In the genomic region with DNA sequence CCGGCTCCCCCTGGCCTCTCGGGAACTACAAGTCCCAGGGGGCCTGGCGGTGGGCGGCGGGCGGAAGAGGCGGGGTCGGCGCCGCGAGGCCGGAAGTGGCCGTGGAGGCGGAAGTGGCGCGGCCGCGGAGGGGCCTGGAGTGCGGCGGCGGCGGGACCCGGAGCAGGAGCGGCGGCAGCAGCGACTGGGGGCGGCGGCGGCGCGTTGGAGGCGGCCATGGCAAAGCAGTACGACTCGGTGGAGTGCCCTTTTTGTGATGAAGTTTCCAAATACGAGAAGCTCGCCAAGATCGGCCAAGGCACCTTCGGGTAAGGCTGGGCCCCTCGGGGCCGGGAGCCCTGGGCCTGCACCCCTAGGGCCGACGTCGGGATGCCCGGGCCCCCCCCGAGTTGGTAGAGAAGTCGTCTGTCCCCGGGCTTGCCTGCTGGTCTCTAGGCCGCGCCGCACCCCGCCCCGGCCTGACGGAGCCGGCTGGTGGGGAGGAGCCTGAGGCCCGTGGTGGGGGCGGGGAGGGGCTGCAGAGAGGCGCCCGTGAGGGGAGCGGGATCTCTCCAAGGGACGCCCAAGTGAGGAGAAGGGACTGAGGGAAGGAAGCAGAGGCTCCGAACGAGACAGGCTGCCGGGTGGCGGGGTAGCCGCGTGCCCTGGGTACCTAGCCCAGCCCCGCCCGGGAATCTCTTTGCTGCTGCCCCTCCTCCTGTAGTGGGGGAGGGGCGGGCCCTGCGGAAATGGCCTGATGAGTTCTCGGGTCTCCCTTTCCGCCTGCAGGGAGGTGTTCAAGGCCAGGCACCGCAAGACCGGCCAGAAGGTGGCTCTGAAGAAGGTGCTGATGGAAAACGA, we compare ENCODE assay signal across 8 cellular contexts. TPM values are rescaled to one million over a fixed set of nuclear protein-coding genes. Genes with fewer than 3 reads are reported as not detected.
DNase-seq lines count a peak whose midpoint lies in the region; ATAC-seq and TF ChIP-seq lines count a peak whose summit lies in the region.

CDK9 (plus strand) TSS at position 102 of the 840 bp plus-strand sequence; CDS start at position 217, 115 bp downstream.

- ATAC-seq in HG02642 (IDR thresholded peaks at IDR 0.05; ENCODE audit: poor library complexity, unreplicated experiment) (peak; percentile 68), heart right ventricle (peak; percentile 71 to 89 (median 76)), upper lobe of right lung (peak; percentile 84)

- H3K4me1 ChIP-seq in heart right ventricle: peaks cover 10 to 82% (median 56%) of the 10 kb centered on the region in 9 donors
- H3K4me1 ChIP-seq in upper lobe of right lung: peaks cover 40% of the 10 kb centered on the region

- DNase-seq in GM12864 (ENCODE audit: low read depth) (no peak), NCI-H128 (lab: John Stamatoyannopoulos, UW; ENCODE audit: unreplicated experiment) (peak; percentile 82), T-helper 1 cell (peak; percentile 85 to 93 (median 88)), heart right ventricle (peak; percentile 91 to 92), progenitor cell of endocrine pancreas (ENCODE audit: low spot score, unreplicated experiment) (peak; percentile 88), upper lobe of right lung (peak; percentile 96)

- H3K27ac ChIP-seq in adipose tissue (ENCODE audit: low read depth, low read length) (peak within 1 kb of the TSS; percentile 90), heart right ventricle (peak within 1 kb of the TSS; percentile 88 to 99 (median 98)), upper lobe of right lung (peak within 1 kb of the TSS; percentile 94)

- peak within 1 kb of the TSS; percentile 88 for H3K4me3 Mint-ChIP-seq in progenitor cell of endocrine pancreas (ENCODE audit: low read depth)

- TF ChIP-seq CTCF in GM12864 (IDR thresholded peaks at IDR 0.05; ENCODE audit: low read depth, low read length, missing control alignments) (no peak), heart right ventricle (IDR thresholded peaks at IDR 0.05) (no peak), progenitor cell of endocrine pancreas (IDR thresholded peaks at IDR 0.05; ENCODE audit: unreplicated experiment) (no peak), upper lobe of right lung (IDR thresholded peaks at IDR 0.05) (no peak)

- intact Hi-C loops in heart right ventricle (cut with DNase I): loop anchor here in 9 of 10 donors (1.0 to 10.0 kb wide), 11 partner anchors 16 to 199 kb away; partner anchors contain the start of genes ST6GALNAC4 (in 3 of the 9), TOR2A (in 3 of the 9) and FPGS (in 2 of the 9)
- intact Hi-C loops in upper lobe of right lung (cut with DNase I): no loop called here

- H3K27me3 Mint-ChIP-seq in progenitor cell of endocrine pancreas: no peaks in the 10 kb centered on the region

- H3K4me1 Mint-ChIP-seq in progenitor cell of endocrine pancreas (ENCODE audit: low read depth): peaks cover 6% of the 10 kb centered on the region

- peaks cover 0 to 45% (median 34%) of the 10 kb centered on the region in 9 donors for H3K36me3 ChIP-seq in heart right ventricle
- peaks cover 43% of the 10 kb centered on the region for H3K36me3 ChIP-seq in upper lobe of right lung

- H3K9me3 ChIP-seq in heart right ventricle (no peaks in the 10 kb centered on the region), upper lobe of right lung (no peaks in the 10 kb centered on the region)

- H3K9me3 Mint-ChIP-seq in progenitor cell of endocrine pancreas (ENCODE audit: low read depth): no peaks in the 10 kb centered on the region

- no peaks in the 10 kb centered on the region for H3K27me3 ChIP-seq in heart right ventricle
- no peaks in the 10 kb centered on the region for H3K27me3 ChIP-seq in upper lobe of right lung

- H3K36me3 Mint-ChIP-seq in progenitor cell of endocrine pancreas (ENCODE audit: insufficient read depth): peaks cover 17% of the 10 kb centered on the region

- H3K27ac Mint-ChIP-seq in progenitor cell of endocrine pancreas: peak within 1 kb of the TSS; percentile 90

- 0 to 1% (median 0%) methylated on average over 69 to 75 of the region's 75 CpGs for WGBS in adipose tissue, 3 donors
- 0 to 1% methylated on average over 72 to 75 of the region's 75 CpGs for WGBS in heart right ventricle, 2 donors

- H3K4me3 ChIP-seq in GM12864 (ENCODE audit: low read depth, low read length) (peak within 1 kb of the TSS; percentile 90), heart right ventricle (peak within 1 kb of the TSS; percentile 73 to 100 (median 97)), upper lobe of right lung (peak within 1 kb of the TSS; percentile 98)

RNA-seq across cellular contexts. Expression of gene CDK9, which starts in this region (rescaled TPM):
- polyA plus RNA-seq in adipose tissue (10 to 100 TPM; 34.3 to 68.4 (median 52.1) TPM), heart right ventricle (10 to 100 TPM; 32.5 to 47.7 TPM)
- total RNA-seq in heart right ventricle (10 to 100 TPM; 30.9 to 59.0 (median 44.1) TPM), progenitor cell of endocrine pancreas (90.9 and 100 TPM in 2 replicates), upper lobe of right lung (99.1 TPM)
